In genomic region chr3:65436580-65436979, GRCh38 we compare ENCODE assay signal across 9 cellular contexts.
DNase-seq lines count a peak whose midpoint lies in the region; ATAC-seq and TF ChIP-seq lines count a peak whose summit lies in the region.
"Had no signal": no experiment of that assay in that cellular context is flagged by ENCODE, and none has a peak within 500 bp of the region (broad histone marks: within the 10 kb centered on the region; RNA-seq: fewer than 3 reads in every experiment).

No MANE protein-coding gene starts in this region.

- TF ChIP-seq CTCF in BE2C (IDR thresholded peaks at IDR 0.05; ENCODE audit: low read depth, low read length) (peak; percentile 98), HEK293 (tag by site-specific recombination; IDR thresholded peaks at IDR 0.05) (no peak), tibial artery (IDR thresholded peaks at IDR 0.05) (no peak)

- H3K27ac ChIP-seq in HEK293 (ENCODE audit: extremely low read depth, low read depth, low read length) (no peak overlapping the region), tibial artery (no peak overlapping the region)

- H3K4me1 Mint-ChIP-seq in activated naive CD8-positive, alpha-beta T cell treated with anti-CD3 and anti-CD28 coated beads, Interleukin-2, amount 50 U/mL, for 24 hours = no peaks in the 10 kb centered on the region

- intact Hi-C loops in tibial artery (cut with DNase I; ENCODE audit: low total_unique reads) = no loop called here

- no peak for ATAC-seq in activated naive CD8-positive, alpha-beta T cell treated with anti-CD3 and anti-CD28 coated beads, Interleukin-2, amount 50 U/mL, for 24 hours
- ATAC-seq in HG03280 (IDR thresholded peaks at IDR 0.05; ENCODE audit: unreplicated experiment) = no peak

- H3K27ac Mint-ChIP-seq in activated naive CD8-positive, alpha-beta T cell treated with anti-CD3 and anti-CD28 coated beads, Interleukin-2, amount 50 U/mL, for 24 hours = no peak overlapping the region

- H3K4me3 Mint-ChIP-seq in activated naive CD8-positive, alpha-beta T cell treated with anti-CD3 and anti-CD28 coated beads, Interleukin-2, amount 50 U/mL, for 24 hours = no peak overlapping the region

- no peaks in the 10 kb centered on the region for H3K36me3 Mint-ChIP-seq in activated naive CD8-positive, alpha-beta T cell treated with anti-CD3 and anti-CD28 coated beads, Interleukin-2, amount 50 U/mL, for 24 hours (ENCODE audit: low read depth)

- DNase-seq in BE2C (peak; percentile 77), SW480 (ENCODE audit: low spot score) (peak; percentile 15), kidney tubule cell (ENCODE audit: low spot score) (peak; percentile 50), tibial artery (no peak), NCI-H128 (lab: John Stamatoyannopoulos, UW; ENCODE audit: unreplicated experiment) (no peak)
- no peak for DNase-seq in activated naive CD8-positive, alpha-beta T cell treated with anti-CD3 and anti-CD28 coated beads, Interleukin-2, amount 50 U/mL, for 24 hours
- DNase-seq: activated CD4-positive, alpha-beta T cell treated with anti-CD3 and anti-CD28 coated beads, Interleukin-2, amount 50 U/mL, for 1 hour had no signal

- H3K27me3 ChIP-seq in BE2C (no peaks in the 10 kb centered on the region), tibial artery (no peaks in the 10 kb centered on the region)

- H3K36me3 ChIP-seq in BE2C (0 out of 2 replicates have a peak, but pooled peaks cover 4% of the 10 kb centered on the region), HEK293 (ENCODE audit: control insufficient read depth in 2 of 2, insufficient read depth in 1 of 2, low read length in 2 of 2) (no peaks in the 10 kb centered on the region), tibial artery (peaks cover 11 to 30% (median 21%) of the 10 kb centered on the region in 3 donors)

- H3K4me1 ChIP-seq in BE2C (peaks cover 8% of the 10 kb centered on the region), HEK293 (ENCODE audit: control insufficient read depth, insufficient read depth, low read length) (no peaks in the 10 kb centered on the region), tibial artery (peaks cover 0 to 5% (median 0%) of the 10 kb centered on the region in 4 donors)

- no peak overlapping the region for H3K4me3 ChIP-seq in BE2C (ENCODE audit: low read depth, low read length)
- H3K4me3 ChIP-seq in HEK293 (ENCODE audit: low read depth, low read length) = no peak overlapping the region
- no peak overlapping the region for H3K4me3 ChIP-seq in tibial artery

- H3K9me3 ChIP-seq in BE2C (no peaks in the 10 kb centered on the region), HEK293 (ENCODE audit: control insufficient read depth, insufficient read depth, low read depth, low read length) (no peaks in the 10 kb centered on the region), tibial artery (no peaks in the 10 kb centered on the region)

- no peaks in the 10 kb centered on the region for H3K9me3 Mint-ChIP-seq in activated naive CD8-positive, alpha-beta T cell treated with anti-CD3 and anti-CD28 coated beads, Interleukin-2, amount 50 U/mL, for 24 hours

- CTCF ChIA-PET in HEK293 (lab: Yijun Ruan, JAX) = interaction anchor here (0.6 to 3.4 kb wide), 5 partner anchors 14 to 903 kb away, joined by 3 to 10 read pairs (median 3); no protein-coding TSS in a partner anchor

- no peaks in the 10 kb centered on the region for H3K27me3 Mint-ChIP-seq in activated naive CD8-positive, alpha-beta T cell treated with anti-CD3 and anti-CD28 coated beads, Interleukin-2, amount 50 U/mL, for 24 hours

- POLR2A ChIA-PET in HEK293 (lab: Yijun Ruan, JAX) = no interaction called here

TF ChIP-seq in HEK293, 187 proteins besides CTCF, POLR2A, EP300 and RAD21:
- no peak for TF ChIP-seq SALL2 (tag by site-specific recombination; IDR thresholded peaks at IDR 0.05; ENCODE audit: borderline replicate concordance)
- peak; percentile 46 for TF ChIP-seq ZNF654 (tag by site-specific recombination; IDR thresholded peaks at IDR 0.05; ENCODE audit: low read depth)

Comparison
In these comparisons a context has a peak if more than half of its experiments do, and no peak if none do; other contexts are left out.
1. DNase-seq: peak in BE2C (single experiment), SW480 (single experiment) and kidney tubule cell (single experiment); none in activated naive CD8-positive, alpha-beta T cell treated with anti-CD3 and anti-CD28 coated beads, Interleukin-2, amount 50 U/mL, for 24 hours (single experiment), tibial artery (0 of 2) and NCI-H128 (single experiment).